In genomic region chr21:44865561-44866280, GRCh38 we compare ENCODE assay signal across 8 cellular contexts. TPM values are rescaled to one million over a fixed set of nuclear protein-coding genes. Genes with fewer than 3 reads are reported as not detected.
A peak's percentile ranks its signal among the peaks of the same experiment; 100 is the strongest.
DNase-seq lines count a peak whose midpoint lies in the region; ATAC-seq and TF ChIP-seq lines count a peak whose summit lies in the region.

No MANE protein-coding gene starts in this region.

- peak overlapping the region; percentile 31 to 87 (median 80) for H3K27ac Mint-ChIP-seq in CD8-positive, alpha-beta memory T cell
- H3K27ac Mint-ChIP-seq in activated T-helper 17 cell treated with anti-CD3 and anti-CD28 coated beads, Interleukin-2, amount 50 U/mL, for 72 hours: peak overlapping the region; percentile 94
- no peak overlapping the region for H3K27ac Mint-ChIP-seq in Calu3 (ENCODE audit: unreplicated experiment)

- POLR2A ChIA-PET in CD8-positive, alpha-beta memory T cell (lab: Charles Lee): no interaction called here

- TF ChIP-seq CTCF in BE2C (IDR thresholded peaks at IDR 0.05; ENCODE audit: low read depth, low read length) (no peak), Calu3 (IDR thresholded peaks at IDR 0.05; ENCODE audit: unreplicated experiment) (no peak)

- CTCF ChIA-PET in CD8-positive, alpha-beta memory T cell (lab: Charles Lee): no interaction called here
- CTCF ChIA-PET in Calu3 (lab: Charles Lee): no interaction called here

- H3K4me3 ChIP-seq in CD8-positive, alpha-beta memory T cell (ENCODE audit: low read length): peak overlapping the region; percentile 37
- H3K4me3 ChIP-seq in mucosa of rectum (ENCODE audit: low read length in 2 of 2) (peak overlapping the region in 1 of 2 donors; percentile 6), BE2C (ENCODE audit: low read depth, low read length) (no peak overlapping the region)

- peaks cover 22% of the 10 kb centered on the region for H3K36me3 ChIP-seq in CD8-positive, alpha-beta memory T cell (ENCODE audit: insufficient read depth, low read length)
- H3K36me3 ChIP-seq in mucosa of rectum (ENCODE audit: control insufficient read depth in 2 of 2, insufficient read depth in 2 of 2, low read length in 2 of 2) (peaks cover 29 to 52% of the 10 kb centered on the region in 2 donors), BE2C (peaks cover 28% of the 10 kb centered on the region)

- no peak for DNase-seq in CD8-positive, alpha-beta memory T cell
- DNase-seq in KBM-7 (peak; percentile 62), AG08395 (ENCODE audit: low spot score) (no peak), BE2C (no peak), Calu3 (no peak)

- intact Hi-C loops in Calu3 (cut with micrococcal nuclease; ENCODE audit: unreplicated experiment): no loop called here

- BruUV-seq in Calu3 (replicated peaks; lab: Mats Ljungman, UMichigan): no TSS peak

- H3K4me1 ChIP-seq in CD8-positive, alpha-beta memory T cell (ENCODE audit: insufficient read depth, low read length): peaks cover 58% of the 10 kb centered on the region
- H3K4me1 ChIP-seq in mucosa of rectum (ENCODE audit: control insufficient read depth in 2 of 2, insufficient read depth in 2 of 2, low read length in 2 of 2) (peaks cover 30 to 40% of the 10 kb centered on the region in 2 donors), BE2C (peaks cover 7% of the 10 kb centered on the region)

- H3K27ac ChIP-seq in CD8-positive, alpha-beta memory T cell (ENCODE audit: low read depth, low read length): no peak overlapping the region
- peak overlapping the region; percentile 19 to 23 for H3K27ac ChIP-seq in mucosa of rectum (ENCODE audit: low read depth in 2 of 2, low read length in 2 of 2)

- H3K9ac ChIP-seq in mucosa of rectum (ENCODE audit: low read depth in 1 of 2, low read length in 2 of 2): peak overlapping the region; percentile 7 to 26

- no peaks in the 10 kb centered on the region for H3K9me3 Mint-ChIP-seq in CD8-positive, alpha-beta memory T cell
- peaks cover 3% of the 10 kb centered on the region for H3K9me3 Mint-ChIP-seq in activated T-helper 17 cell treated with anti-CD3 and anti-CD28 coated beads, Interleukin-2, amount 50 U/mL, for 72 hours
- H3K9me3 Mint-ChIP-seq in Calu3 (ENCODE audit: low read depth, unreplicated experiment): no peaks in the 10 kb centered on the region

- no peaks in the 10 kb centered on the region for H3K9me3 ChIP-seq in CD8-positive, alpha-beta memory T cell (ENCODE audit: low read length)
- H3K9me3 ChIP-seq in mucosa of rectum (ENCODE audit: control insufficient read depth in 2 of 2, low read length in 2 of 2) (no peaks in the 10 kb centered on the region), BE2C (no peaks in the 10 kb centered on the region)

- peak; percentile 74 for ATAC-seq in activated T-helper 17 cell treated with anti-CD3 and anti-CD28 coated beads, Interleukin-2, amount 50 U/mL, for 72 hours (replicated peaks)
- no peak for ATAC-seq in HG02571 (IDR thresholded peaks at IDR 0.05; ENCODE audit: unreplicated experiment)

- peak overlapping the region in 5 of 7 donors; percentile 43 to 68 (median 60) for H3K4me3 Mint-ChIP-seq in CD8-positive, alpha-beta memory T cell
- H3K4me3 Mint-ChIP-seq in activated T-helper 17 cell treated with anti-CD3 and anti-CD28 coated beads, Interleukin-2, amount 50 U/mL, for 72 hours: peak overlapping the region; percentile 94
- no peak overlapping the region for H3K4me3 Mint-ChIP-seq in Calu3 (ENCODE audit: low read depth, unreplicated experiment)

- H3K27me3 Mint-ChIP-seq in CD8-positive, alpha-beta memory T cell: no peaks in the 10 kb centered on the region
- H3K27me3 Mint-ChIP-seq in activated T-helper 17 cell treated with anti-CD3 and anti-CD28 coated beads, Interleukin-2, amount 50 U/mL, for 72 hours: no peaks in the 10 kb centered on the region
- H3K27me3 Mint-ChIP-seq in Calu3 (ENCODE audit: unreplicated experiment): no peaks in the 10 kb centered on the region

- no peaks in the 10 kb centered on the region for H3K27me3 ChIP-seq in CD8-positive, alpha-beta memory T cell (ENCODE audit: insufficient read depth, low read length, poor library complexity, severe bottlenecking)
- H3K27me3 ChIP-seq in mucosa of rectum (ENCODE audit: control insufficient read depth in 2 of 2, insufficient read depth in 2 of 2, low read length in 2 of 2): no peaks in the 10 kb centered on the region
- H3K27me3 ChIP-seq in BE2C: no peaks in the 10 kb centered on the region

- peaks cover 0 to 64% (median 9%) of the 10 kb centered on the region in 3 donors for H3K36me3 Mint-ChIP-seq in CD8-positive, alpha-beta memory T cell
- peaks cover 72% of the 10 kb centered on the region for H3K36me3 Mint-ChIP-seq in activated T-helper 17 cell treated with anti-CD3 and anti-CD28 coated beads, Interleukin-2, amount 50 U/mL, for 72 hours (ENCODE audit: low read depth)
- peaks cover 25% of the 10 kb centered on the region for H3K36me3 Mint-ChIP-seq in Calu3 (ENCODE audit: insufficient read depth, unreplicated experiment)

- in situ Hi-C loops in KBM-7 (cut with MboI; ENCODE audit: low pct_unique_long_range_greater_than_20kb, low sequenced_read_pairs): no loop called here

- peaks cover 75 to 88% (median 77%) of the 10 kb centered on the region in 3 donors for H3K4me1 Mint-ChIP-seq in CD8-positive, alpha-beta memory T cell
- H3K4me1 Mint-ChIP-seq in activated T-helper 17 cell treated with anti-CD3 and anti-CD28 coated beads, Interleukin-2, amount 50 U/mL, for 72 hours: peaks cover 49% of the 10 kb centered on the region
- peaks cover 43% of the 10 kb centered on the region for H3K4me1 Mint-ChIP-seq in Calu3 (ENCODE audit: low read depth, unreplicated experiment)

RNA-seq across cellular contexts. Expression of gene PTTG1IP, which starts 7.8 kb away (rescaled TPM):
- 10 to 100 TPM; 48.2 to 50.8 TPM for total RNA-seq in CD8-positive, alpha-beta memory T cell
- polyA plus RNA-seq in CD8-positive, alpha-beta memory T cell: 69.8 TPM
- total RNA-seq in activated T-helper 17 cell treated with anti-CD3 and anti-CD28 coated beads, Interleukin-2, amount 50 U/mL, for 72 hours: 10 to 100 TPM; 76.5 to 78.8 TPM
- 217 TPM for polyA plus RNA-seq in BE2C (2012; ENCODE audit: insufficient read depth, insufficient read length, low read depth)
- total RNA-seq in Calu3 (2022): 135 and 136 TPM in 2 replicates

RNA-seq across cellular contexts. Expression of gene SUMO3, which starts 47.9 kb away (rescaled TPM):
- total RNA-seq in CD8-positive, alpha-beta memory T cell: 10 to 100 TPM; 81.7 to 85.3 TPM
- 88.1 TPM for polyA plus RNA-seq in CD8-positive, alpha-beta memory T cell
- total RNA-seq in activated T-helper 17 cell treated with anti-CD3 and anti-CD28 coated beads, Interleukin-2, amount 50 U/mL, for 72 hours: 10 to 100 TPM; 52.6 to 86.2 TPM
- 93.0 TPM for polyA plus RNA-seq in BE2C (2012; ENCODE audit: insufficient read depth, insufficient read length, low read depth)
- total RNA-seq in Calu3 (2022): 56.7 and 58.1 TPM in 2 replicates

RNA-seq across cellular contexts. Expression of gene ITGB2, which starts 55.0 kb away (rescaled TPM):
- 100 to 1,000 TPM; 159 to 165 TPM for total RNA-seq in CD8-positive, alpha-beta memory T cell
- polyA plus RNA-seq in CD8-positive, alpha-beta memory T cell: 847 TPM
- total RNA-seq in activated T-helper 17 cell treated with anti-CD3 and anti-CD28 coated beads, Interleukin-2, amount 50 U/mL, for 72 hours: 100 to 1,000 TPM; 240 to 302 TPM
- not detected for polyA plus RNA-seq in BE2C (2012; ENCODE audit: insufficient read depth, insufficient read length, low read depth)
- total RNA-seq in Calu3 (2022): 0.42 and 0.47 TPM in 2 replicates

Comparison
In these comparisons a context has a peak if more than half of its experiments do, and no peak if none do; other contexts are left out.
1. RNA of gene ITGB2, which starts 55.0 kb away (total RNA-seq): 240 to 302 TPM in activated T-helper 17 cell treated with anti-CD3 and anti-CD28 coated beads, Interleukin-2, amount 50 U/mL, for 72 hours and 159 to 165 TPM in CD8-positive, alpha-beta memory T cell; 0.42 to 0.47 TPM in Calu3; every median in the first group is over 100 times any median in the second.